In the genomic region with DNA sequence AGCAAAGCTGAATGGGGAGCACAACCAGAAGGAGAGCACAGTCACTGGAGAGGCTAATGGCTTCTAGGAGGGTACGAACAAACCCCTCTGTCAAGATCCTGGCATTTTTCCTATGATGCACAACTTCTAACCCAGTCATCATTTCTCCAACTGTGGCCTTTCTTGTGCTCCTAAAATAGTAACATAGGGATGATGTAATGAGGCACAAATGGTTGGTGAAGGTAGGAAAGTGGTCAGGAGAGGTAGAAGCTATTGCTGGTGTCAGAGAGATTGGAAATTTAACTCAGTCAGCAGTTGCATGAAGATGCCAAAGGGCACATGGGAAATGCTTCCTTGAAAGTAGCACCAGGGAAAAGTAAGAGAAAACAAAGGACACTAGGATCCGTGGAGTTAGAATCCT, we compare ENCODE assay signal across 2 cellular contexts.
TF ChIP-seq lines count a peak whose summit lies in the region.

No MANE protein-coding gene starts in this region.

TF ChIP-seq in IMR-90, 13 proteins besides CTCF, POLR2A, EP300 and RAD21:
- TF ChIP-seq RCOR1 (IDR thresholded peaks at IDR 0.05; ENCODE audit: insufficient replicate concordance, low read length) (no peak), CEBPB (IDR thresholded peaks at IDR 0.05; ENCODE audit: low read depth, low read length) (no peak), NFE2L2 (IDR thresholded peaks at IDR 0.05; ENCODE audit: low read depth, low read length) (no peak), MXI1 (IDR thresholded peaks at IDR 0.05; ENCODE audit: borderline replicate concordance, low read depth, low read length) (no peak), MAFK (IDR thresholded peaks at IDR 0.05; ENCODE audit: low read depth, low read length) (no peak), SMC3 (IDR thresholded peaks at IDR 0.05; ENCODE audit: low read depth, low read length) (no peak), USF2 (IDR thresholded peaks at IDR 0.05; ENCODE audit: low read depth, low read length) (no peak), RFX5 (IDR thresholded peaks at IDR 0.05; ENCODE audit: low read depth, low read length) (no peak), MAZ (IDR thresholded peaks at IDR 0.05; ENCODE audit: borderline replicate concordance, low read depth, low read length) (no peak), CHD1 (IDR thresholded peaks at IDR 0.05; ENCODE audit: low read depth, low read length) (no peak), BHLHE40 (IDR thresholded peaks at IDR 0.05; ENCODE audit: low read depth, low read length) (no peak), FOS (IDR thresholded peaks at IDR 0.05; ENCODE audit: low read depth, low read length) (no peak)
- TF ChIP-seq, protein P1, sequence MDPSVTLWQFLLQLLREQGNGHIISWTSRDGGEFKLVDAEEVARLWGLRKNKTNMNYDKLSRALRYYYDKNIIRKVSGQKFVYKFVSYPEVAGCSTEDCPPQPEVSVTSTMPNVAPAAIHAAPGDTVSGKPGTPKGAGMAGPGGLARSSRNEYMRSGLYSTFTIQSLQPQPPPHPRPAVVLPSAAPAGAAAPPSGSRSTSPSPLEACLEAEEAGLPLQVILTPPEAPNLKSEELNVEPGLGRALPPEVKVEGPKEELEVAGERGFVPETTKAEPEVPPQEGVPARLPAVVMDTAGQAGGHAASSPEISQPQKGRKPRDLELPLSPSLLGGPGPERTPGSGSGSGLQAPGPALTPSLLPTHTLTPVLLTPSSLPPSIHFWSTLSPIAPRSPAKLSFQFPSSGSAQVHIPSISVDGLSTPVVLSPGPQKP (IDR thresholded peaks at IDR 0.05; ENCODE audit: borderline replicate concordance, low read depth, low read length), result no peak

TF ChIP-seq in H1, 55 proteins besides CTCF, POLR2A, EP300 and RAD21:
- no peak for TF ChIP-seq TBP (IDR thresholded peaks at IDR 0.05; ENCODE audit: low read depth, low read length)
- no peak for TF ChIP-seq POU5F1 (IDR thresholded peaks at IDR 0.05; ENCODE audit: low read depth, low read length)
- TF ChIP-seq MAX (IDR thresholded peaks at IDR 0.05), result no peak
- no peak for TF ChIP-seq SUZ12 (IDR thresholded peaks at IDR 0.05; ENCODE audit: low read length)
- no peak for TF ChIP-seq EGR1 (IDR thresholded peaks at IDR 0.05; ENCODE audit: borderline replicate concordance, low read depth, low read length)
- no peak for TF ChIP-seq KDM1A (IDR thresholded peaks at IDR 0.05; ENCODE audit: borderline replicate concordance, low read length)
- TF ChIP-seq CREB1 (IDR thresholded peaks at IDR 0.05), result no peak
- no peak for TF ChIP-seq USF2 (IDR thresholded peaks at IDR 0.05; ENCODE audit: low read length)
- TF ChIP-seq ZNF274 (IDR thresholded peaks at IDR 0.05; ENCODE audit: borderline replicate concordance, extremely low read depth, low read length), result no peak
- no peak for TF ChIP-seq CBX8 (IDR thresholded peaks at IDR 0.05; ENCODE audit: borderline replicate concordance, low read depth, low read length)
